In the genomic region with DNA sequence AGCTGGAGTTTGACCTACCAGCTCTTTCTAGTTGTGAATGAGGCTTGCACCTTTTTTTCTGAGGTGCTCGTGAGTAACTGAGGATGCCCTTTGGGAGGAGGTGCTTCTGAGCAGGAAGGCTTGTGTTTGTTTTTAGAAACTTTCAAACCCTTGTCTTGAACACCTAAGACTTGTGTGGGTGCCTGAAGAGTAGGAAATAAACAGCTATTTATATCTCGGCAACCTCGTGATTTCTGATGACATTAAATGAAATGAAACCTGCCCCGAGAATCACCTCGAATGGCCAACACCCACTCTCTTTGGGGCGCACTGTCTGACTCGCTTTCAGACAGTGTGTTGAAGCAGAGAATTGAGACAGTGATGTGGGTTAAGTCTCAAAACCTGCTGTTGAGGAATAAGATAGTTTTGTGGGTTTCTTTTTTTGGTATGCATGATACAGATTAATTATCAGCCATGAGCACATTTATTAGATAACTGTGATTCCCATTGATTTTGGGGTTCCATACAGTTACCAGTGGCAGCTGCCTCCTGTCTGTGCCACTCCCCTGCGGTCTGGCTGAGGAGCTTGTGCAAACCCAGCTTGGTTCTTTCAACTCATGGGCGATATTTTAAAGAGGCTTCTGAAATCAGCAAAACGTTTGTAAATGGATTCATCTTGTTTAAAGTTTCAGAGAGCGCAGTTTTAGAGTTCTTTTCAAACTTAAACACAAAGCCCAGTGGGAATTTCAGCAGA, we compare ENCODE assay signal across 12 cellular contexts. TPM values are rescaled to one million over a fixed set of nuclear protein-coding genes. Genes with fewer than 3 reads are reported as not detected.
DNase-seq lines count a peak whose midpoint lies in the region; ATAC-seq and TF ChIP-seq lines count a peak whose summit lies in the region.
"Had no signal": no experiment of that assay in that cellular context is flagged by ENCODE, and none has a peak within 500 bp of the region (broad histone marks: within the 10 kb centered on the region; RNA-seq: fewer than 3 reads in every experiment).

No MANE protein-coding gene starts in this region.

- H3K9me3 ChIP-seq in breast epithelium (no peaks in the 10 kb centered on the region), suprapubic skin (no peaks in the 10 kb centered on the region)

- H3K4me3 ChIP-seq in breast epithelium (no peak overlapping the region), suprapubic skin (no peak overlapping the region)

- ATAC-seq in GM18520 (IDR thresholded peaks at IDR 0.05; ENCODE audit: unreplicated experiment): peak; percentile 44
- peak; percentile 38 for ATAC-seq in HG02642 (IDR thresholded peaks at IDR 0.05; ENCODE audit: poor library complexity, unreplicated experiment)
- peak; percentile 52 to 63 for ATAC-seq in naive thymus-derived CD8-positive, alpha-beta T cell

- no peak overlapping the region for H3K27ac ChIP-seq in breast epithelium
- no peak overlapping the region for H3K27ac ChIP-seq in suprapubic skin
- H3K27ac ChIP-seq: HL-60 had no signal

- H3K27me3 ChIP-seq in breast epithelium: peaks cover 0 to 19% of the 10 kb centered on the region in 2 donors
- peaks cover 54% of the 10 kb centered on the region for H3K27me3 ChIP-seq in suprapubic skin

- TF ChIP-seq POLR2A in breast epithelium (IDR thresholded peaks at IDR 0.05) (no peak), suprapubic skin (IDR thresholded peaks at IDR 0.05) (no peak)

- no peaks in the 10 kb centered on the region for H3K9me3 Mint-ChIP-seq in naive thymus-derived CD8-positive, alpha-beta T cell

- H3K4me1 ChIP-seq in breast epithelium: no peaks in the 10 kb centered on the region
- H3K4me1 ChIP-seq in suprapubic skin: peaks cover 5% of the 10 kb centered on the region

- POLR2A ChIA-PET in naive thymus-derived CD8-positive, alpha-beta T cell (lab: Charles Lee): interaction anchor here (0.8 kb wide), 1 partner anchor 9 kb away, joined by 4 read pairs; no protein-coding TSS in a partner anchor

- peak overlapping the region in 7 of 10 donors; percentile 24 to 53 (median 46) for H3K4me3 Mint-ChIP-seq in naive thymus-derived CD8-positive, alpha-beta T cell
- H3K4me3 Mint-ChIP-seq: neural crest cell had no signal

- peaks cover 0 to 20% (median 2%) of the 10 kb centered on the region in 3 donors for H3K36me3 Mint-ChIP-seq in naive thymus-derived CD8-positive, alpha-beta T cell

- H3K4me1 Mint-ChIP-seq in naive thymus-derived CD8-positive, alpha-beta T cell: peaks cover 16 to 55% (median 29%) of the 10 kb centered on the region in 4 donors

- H3K36me3 ChIP-seq in breast epithelium (no peaks in the 10 kb centered on the region), suprapubic skin (no peaks in the 10 kb centered on the region)

- peak in 3 of 5 donors; percentile 20 to 84 (median 35) for DNase-seq in T-helper 1 cell
- peak in 3 of 10 donors; percentile 16 to 36 (median 24) for DNase-seq in naive thymus-derived CD8-positive, alpha-beta T cell
- DNase-seq in breast epithelium (ENCODE audit: low spot score in 2 of 2): no peak
- DNase-seq in NCI-H1930 (lab: John Stamatoyannopoulos, UW): no peak
- DNase-seq in suprapubic skin (ENCODE audit: low spot score in 2 of 2): no peak
- DNase-seq: caudate nucleus, glutamatergic neuron, NCI-H2107 had no signal

- H3K27me3 Mint-ChIP-seq in naive thymus-derived CD8-positive, alpha-beta T cell: no peaks in the 10 kb centered on the region

- WGBS in suprapubic skin: 76% methylated on average over 11 of the region's 11 CpGs

- TF ChIP-seq CTCF in breast epithelium (IDR thresholded peaks at IDR 0.05) (no peak), suprapubic skin (IDR thresholded peaks at IDR 0.05) (no peak)

- TF ChIP-seq EP300 in suprapubic skin (IDR thresholded peaks at IDR 0.05): no peak

- peak overlapping the region in 3 of 10 donors; percentile 28 to 70 (median 43) for H3K27ac Mint-ChIP-seq in naive thymus-derived CD8-positive, alpha-beta T cell

- intact Hi-C loops in breast epithelium (cut with DNase I; ENCODE audit: low total_unique reads): no loop called here

RNA-seq across cellular contexts. Expression of gene IRF4, which starts 8.4 kb away (rescaled TPM):
- total RNA-seq in naive thymus-derived CD8-positive, alpha-beta T cell: 10 to 100 TPM in 1 of 2 experiments, 1 to 10 TPM in 1; 7.4 to 10.4 TPM
- under 1 TPM; 0.44 to 0.97 (median 0.94) TPM for polyA plus RNA-seq in naive thymus-derived CD8-positive, alpha-beta T cell
- total RNA-seq in breast epithelium (10 to 100 TPM in 2 of 3 donors, 1 to 10 TPM in 1; 9.1 to 25.2 (median 13.0) TPM), suprapubic skin (10 to 100 TPM; 17.3 to 22.8 (median 20.4) TPM)

Comparison
In these comparisons a context has a peak if more than half of its experiments do, and no peak if none do; other contexts are left out.
1. DNase-seq: peak in T-helper 1 cell (3 of 5); none in breast epithelium (0 of 2), NCI-H1930 (0 of 2) and suprapubic skin (0 of 2).
2. Peak in every context shown above with its lines, with median percentiles within 50 percentile points of each other: ATAC-seq.